ENCODE assay signal across 1 cellular context in the genomic region with DNA sequence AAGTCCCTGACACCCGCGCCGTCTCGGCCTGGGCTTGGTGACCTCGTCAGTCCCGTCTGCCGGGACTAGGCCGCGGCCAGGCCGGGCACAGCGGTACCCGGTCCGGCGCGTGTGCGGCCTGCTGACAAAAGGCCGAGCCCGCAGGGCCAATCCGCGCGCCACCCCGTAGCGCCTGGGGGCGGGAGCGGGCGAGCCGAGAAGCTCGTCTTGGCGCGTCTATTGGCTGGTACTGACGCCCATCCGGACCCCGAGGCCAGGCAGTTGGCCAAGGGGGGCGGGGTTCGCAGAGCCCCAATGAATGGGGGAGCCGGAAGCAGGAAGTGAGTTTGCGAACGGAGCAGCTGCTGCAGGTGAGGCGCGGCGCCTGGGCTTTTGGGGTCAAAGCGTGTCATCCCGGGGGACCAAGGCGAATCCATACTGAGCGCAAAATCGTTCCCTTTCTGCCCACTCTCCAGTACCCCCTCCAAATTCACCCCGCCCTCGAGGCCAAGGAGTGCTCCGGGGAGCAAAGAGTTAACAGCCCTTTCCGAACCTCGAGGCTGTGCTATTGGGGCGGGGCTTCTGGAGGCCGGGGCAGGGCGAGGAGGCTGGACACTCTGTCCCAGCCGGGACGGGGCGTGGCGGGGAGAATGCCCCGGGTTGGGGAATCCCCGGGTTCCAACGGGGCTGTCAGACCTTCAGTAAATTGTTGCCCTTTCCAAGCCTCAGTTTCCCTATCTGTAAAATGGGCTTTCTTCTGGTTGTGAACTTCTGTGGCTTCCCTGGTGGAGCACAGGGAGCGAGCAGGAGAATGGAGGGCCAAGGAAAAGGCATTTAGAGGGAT.
TF ChIP-seq lines count a peak whose summit lies in the region.

A gene with protein sequence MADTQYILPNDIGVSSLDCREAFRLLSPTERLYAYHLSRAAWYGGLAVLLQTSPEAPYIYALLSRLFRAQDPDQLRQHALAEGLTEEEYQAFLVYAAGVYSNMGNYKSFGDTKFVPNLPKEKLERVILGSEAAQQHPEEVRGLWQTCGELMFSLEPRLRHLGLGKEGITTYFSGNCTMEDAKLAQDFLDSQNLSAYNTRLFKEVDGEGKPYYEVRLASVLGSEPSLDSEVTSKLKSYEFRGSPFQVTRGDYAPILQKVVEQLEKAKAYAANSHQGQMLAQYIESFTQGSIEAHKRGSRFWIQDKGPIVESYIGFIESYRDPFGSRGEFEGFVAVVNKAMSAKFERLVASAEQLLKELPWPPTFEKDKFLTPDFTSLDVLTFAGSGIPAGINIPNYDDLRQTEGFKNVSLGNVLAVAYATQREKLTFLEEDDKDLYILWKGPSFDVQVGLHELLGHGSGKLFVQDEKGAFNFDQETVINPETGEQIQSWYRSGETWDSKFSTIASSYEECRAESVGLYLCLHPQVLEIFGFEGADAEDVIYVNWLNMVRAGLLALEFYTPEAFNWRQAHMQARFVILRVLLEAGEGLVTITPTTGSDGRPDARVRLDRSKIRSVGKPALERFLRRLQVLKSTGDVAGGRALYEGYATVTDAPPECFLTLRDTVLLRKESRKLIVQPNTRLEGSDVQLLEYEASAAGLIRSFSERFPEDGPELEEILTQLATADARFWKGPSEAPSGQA (plus strand): TSS at position 319 of the 823 bp plus-strand sequence. CDS start 1,767 bp downstream, outside the sequence.

TF ChIP-seq in HepG2, 621 proteins besides CTCF, POLR2A, EP300 and RAD21 (continues in another document):
- TF ChIP-seq MXI1 (IDR thresholded peaks at IDR 0.05; ENCODE audit: borderline replicate concordance, low read depth, low read length), result peak; percentile 92; the same call in 2 of the 3 replicates
- TF ChIP-seq ZNF121 (CRISPR knock-in tag; IDR thresholded peaks at IDR 0.05), result peak; percentile 47; the same call in 1 of the 2 replicates
- TF ChIP-seq RELA (CRISPR knock-in tag; IDR thresholded peaks at IDR 0.05), result 0 out of 2 replicates have a peak, but pooled peaks have one; percentile 52
- TF ChIP-seq ZNF777 (CRISPR knock-in tag; IDR thresholded peaks at IDR 0.05), result no peak
- TF ChIP-seq, protein P1, sequence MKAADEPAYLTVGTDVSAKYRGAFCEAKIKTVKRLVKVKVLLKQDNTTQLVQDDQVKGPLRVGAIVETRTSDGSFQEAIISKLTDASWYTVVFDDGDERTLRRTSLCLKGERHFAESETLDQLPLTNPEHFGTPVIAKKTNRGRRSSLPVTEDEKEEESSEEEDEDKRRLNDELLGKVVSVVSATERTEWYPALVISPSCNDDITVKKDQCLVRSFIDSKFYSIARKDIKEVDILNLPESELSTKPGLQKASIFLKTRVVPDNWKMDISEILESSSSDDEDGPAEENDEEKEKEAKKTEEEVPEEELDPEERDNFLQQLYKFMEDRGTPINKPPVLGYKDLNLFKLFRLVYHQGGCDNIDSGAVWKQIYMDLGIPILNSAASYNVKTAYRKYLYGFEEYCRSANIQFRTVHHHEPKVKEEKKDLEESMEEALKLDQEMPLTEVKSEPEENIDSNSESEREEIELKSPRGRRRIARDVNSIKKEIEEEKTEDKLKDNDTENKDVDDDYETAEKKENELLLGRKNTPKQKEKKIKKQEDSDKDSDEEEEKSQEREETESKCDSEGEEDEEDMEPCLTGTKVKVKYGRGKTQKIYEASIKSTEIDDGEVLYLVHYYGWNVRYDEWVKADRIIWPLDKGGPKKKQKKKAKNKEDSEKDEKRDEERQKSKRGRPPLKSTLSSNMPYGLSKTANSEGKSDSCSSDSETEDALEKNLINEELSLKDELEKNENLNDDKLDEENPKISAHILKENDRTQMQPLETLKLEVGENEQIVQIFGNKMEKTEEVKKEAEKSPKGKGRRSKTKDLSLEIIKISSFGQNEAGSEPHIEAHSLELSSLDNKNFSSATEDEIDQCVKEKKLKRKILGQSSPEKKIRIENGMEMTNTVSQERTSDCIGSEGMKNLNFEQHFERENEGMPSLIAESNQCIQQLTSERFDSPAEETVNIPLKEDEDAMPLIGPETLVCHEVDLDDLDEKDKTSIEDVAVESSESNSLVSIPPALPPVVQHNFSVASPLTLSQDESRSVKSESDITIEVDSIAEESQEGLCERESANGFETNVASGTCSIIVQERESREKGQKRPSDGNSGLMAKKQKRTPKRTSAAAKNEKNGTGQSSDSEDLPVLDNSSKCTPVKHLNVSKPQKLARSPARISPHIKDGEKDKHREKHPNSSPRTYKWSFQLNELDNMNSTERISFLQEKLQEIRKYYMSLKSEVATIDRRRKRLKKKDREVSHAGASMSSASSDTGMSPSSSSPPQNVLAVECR (CRISPR knock-in tag; IDR thresholded peaks at IDR 0.05; ENCODE audit: borderline replicate concordance), result peak; percentile 97
- TF ChIP-seq MEIS1 (CRISPR knock-in tag; IDR thresholded peaks at IDR 0.05; ENCODE audit: borderline replicate concordance), result peak; percentile 74; the same call in 1 of the 2 replicates
- TF ChIP-seq, protein P2, sequence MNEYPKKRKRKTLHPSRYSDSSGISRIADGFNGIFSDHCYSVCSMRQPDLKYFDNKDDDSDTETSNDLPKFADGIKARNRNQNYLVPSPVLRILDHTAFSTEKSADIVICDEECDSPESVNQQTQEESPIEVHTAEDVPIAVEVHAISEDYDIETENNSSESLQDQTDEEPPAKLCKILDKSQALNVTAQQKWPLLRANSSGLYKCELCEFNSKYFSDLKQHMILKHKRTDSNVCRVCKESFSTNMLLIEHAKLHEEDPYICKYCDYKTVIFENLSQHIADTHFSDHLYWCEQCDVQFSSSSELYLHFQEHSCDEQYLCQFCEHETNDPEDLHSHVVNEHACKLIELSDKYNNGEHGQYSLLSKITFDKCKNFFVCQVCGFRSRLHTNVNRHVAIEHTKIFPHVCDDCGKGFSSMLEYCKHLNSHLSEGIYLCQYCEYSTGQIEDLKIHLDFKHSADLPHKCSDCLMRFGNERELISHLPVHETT (CRISPR knock-in tag; conservative IDR thresholded peaks at IDR 0.05), result peak; percentile 79; the same call in 1 of the 2 replicates
- TF ChIP-seq ZNF558 (CRISPR knock-in tag; IDR thresholded peaks at IDR 0.05; ENCODE audit: borderline replicate concordance), result peak; percentile 95; the same call in 1 of the 2 replicates
- peak; percentile 53; the same call in 1 of the 2 replicates for TF ChIP-seq ZMYM4 (CRISPR knock-in tag; IDR thresholded peaks at IDR 0.05)
- TF ChIP-seq, protein P3, sequence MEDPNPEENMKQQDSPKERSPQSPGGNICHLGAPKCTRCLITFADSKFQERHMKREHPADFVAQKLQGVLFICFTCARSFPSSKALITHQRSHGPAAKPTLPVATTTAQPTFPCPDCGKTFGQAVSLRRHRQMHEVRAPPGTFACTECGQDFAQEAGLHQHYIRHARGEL (CRISPR knock-in tag; IDR thresholded peaks at IDR 0.05), result no peak
- TF ChIP-seq, protein P4, sequence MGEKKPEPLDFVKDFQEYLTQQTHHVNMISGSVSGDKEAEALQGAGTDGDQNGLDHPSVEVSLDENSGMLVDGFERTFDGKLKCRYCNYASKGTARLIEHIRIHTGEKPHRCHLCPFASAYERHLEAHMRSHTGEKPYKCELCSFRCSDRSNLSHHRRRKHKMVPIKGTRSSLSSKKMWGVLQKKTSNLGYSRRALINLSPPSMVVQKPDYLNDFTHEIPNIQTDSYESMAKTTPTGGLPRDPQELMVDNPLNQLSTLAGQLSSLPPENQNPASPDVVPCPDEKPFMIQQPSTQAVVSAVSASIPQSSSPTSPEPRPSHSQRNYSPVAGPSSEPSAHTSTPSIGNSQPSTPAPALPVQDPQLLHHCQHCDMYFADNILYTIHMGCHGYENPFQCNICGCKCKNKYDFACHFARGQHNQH (CRISPR knock-in tag; IDR thresholded peaks at IDR 0.05), result peak; percentile 65; the same call in 1 of the 2 replicates
- no peak; the same call in 1 of the 2 replicates for TF ChIP-seq ZNF350 (CRISPR knock-in tag; IDR thresholded peaks at IDR 0.05; ENCODE audit: borderline replicate concordance, low read depth)
- TF ChIP-seq CCDC6 (CRISPR knock-in tag; IDR thresholded peaks at IDR 0.05), result peak; percentile 98
- TF ChIP-seq ZBTB8A (CRISPR knock-in tag; IDR thresholded peaks at IDR 0.05; ENCODE audit: borderline replicate concordance, low read depth), result no peak
- TF ChIP-seq NFE2L2 (IDR thresholded peaks at IDR 0.05; ENCODE audit: low read length), result no peak
- TF ChIP-seq ZBTB7A (CRISPR knock-in tag; IDR thresholded peaks at IDR 0.05), result no peak
- TF ChIP-seq PPARG (CRISPR knock-in tag; conservative IDR thresholded peaks at IDR 0.05), result no peak; the same call in 1 of the 2 replicates
- TF ChIP-seq CC2D1A (CRISPR knock-in tag; IDR thresholded peaks at IDR 0.05), result 0 out of 2 replicates have a peak, but pooled peaks have one; percentile 24
- TF ChIP-seq, protein P5, sequence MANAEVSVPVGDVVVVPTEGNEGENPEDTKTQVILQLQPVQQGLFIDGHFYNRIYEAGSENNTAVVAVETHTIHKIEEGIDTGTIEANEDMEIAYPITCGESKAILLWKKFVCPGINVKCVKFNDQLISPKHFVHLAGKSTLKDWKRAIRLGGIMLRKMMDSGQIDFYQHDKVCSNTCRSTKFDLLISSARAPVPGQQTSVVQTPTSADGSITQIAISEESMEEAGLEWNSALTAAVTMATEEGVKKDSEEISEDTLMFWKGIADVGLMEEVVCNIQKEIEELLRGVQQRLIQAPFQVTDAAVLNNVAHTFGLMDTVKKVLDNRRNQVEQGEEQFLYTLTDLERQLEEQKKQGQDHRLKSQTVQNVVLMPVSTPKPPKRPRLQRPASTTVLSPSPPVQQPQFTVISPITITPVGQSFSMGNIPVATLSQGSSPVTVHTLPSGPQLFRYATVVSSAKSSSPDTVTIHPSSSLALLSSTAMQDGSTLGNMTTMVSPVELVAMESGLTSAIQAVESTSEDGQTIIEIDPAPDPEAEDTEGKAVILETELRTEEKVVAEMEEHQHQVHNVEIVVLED (CRISPR knock-in tag; IDR thresholded peaks at IDR 0.05; ENCODE audit: borderline replicate concordance), result peak; percentile 46
- no peak for TF ChIP-seq RFX1 (IDR thresholded peaks at IDR 0.05)
- TF ChIP-seq, protein P6, sequence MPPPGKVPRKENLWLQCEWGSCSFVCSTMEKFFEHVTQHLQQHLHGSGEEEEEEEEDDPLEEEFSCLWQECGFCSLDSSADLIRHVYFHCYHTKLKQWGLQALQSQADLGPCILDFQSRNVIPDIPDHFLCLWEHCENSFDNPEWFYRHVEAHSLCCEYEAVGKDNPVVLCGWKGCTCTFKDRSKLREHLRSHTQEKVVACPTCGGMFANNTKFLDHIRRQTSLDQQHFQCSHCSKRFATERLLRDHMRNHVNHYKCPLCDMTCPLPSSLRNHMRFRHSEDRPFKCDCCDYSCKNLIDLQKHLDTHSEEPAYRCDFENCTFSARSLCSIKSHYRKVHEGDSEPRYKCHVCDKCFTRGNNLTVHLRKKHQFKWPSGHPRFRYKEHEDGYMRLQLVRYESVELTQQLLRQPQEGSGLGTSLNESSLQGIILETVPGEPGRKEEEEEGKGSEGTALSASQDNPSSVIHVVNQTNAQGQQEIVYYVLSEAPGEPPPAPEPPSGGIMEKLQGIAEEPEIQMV (CRISPR knock-in tag; IDR thresholded peaks at IDR 0.05; ENCODE audit: low read depth), result no peak
- peak; percentile 93 for TF ChIP-seq ASH2L (IDR thresholded peaks at IDR 0.05; ENCODE audit: insufficient read length, low read depth, low read length)
- TF ChIP-seq FOXC1 (CRISPR knock-in tag; IDR thresholded peaks at IDR 0.05; ENCODE audit: borderline replicate concordance), result peak; percentile 56; the same call in 1 of the 2 replicates
- TF ChIP-seq SRF (IDR thresholded peaks at IDR 0.05; ENCODE audit: low read depth, low read length), result no peak
- peak; percentile 95 for TF ChIP-seq RNF2 (conservative IDR thresholded peaks at IDR 0.05; ENCODE audit: low read depth)
- no peak for TF ChIP-seq RBAK (CRISPR knock-in tag; IDR thresholded peaks at IDR 0.05)
- no peak for TF ChIP-seq MTF1 (CRISPR knock-in tag; IDR thresholded peaks at IDR 0.05)
- no peak for TF ChIP-seq ZNF766 (CRISPR knock-in tag; IDR thresholded peaks at IDR 0.05; ENCODE audit: borderline replicate concordance)
- no peak for TF ChIP-seq ZNF17 (CRISPR knock-in tag; IDR thresholded peaks at IDR 0.05)
- no peak for TF ChIP-seq MATR3 (CRISPR knock-in tag; IDR thresholded peaks at IDR 0.05)
- no peak for TF ChIP-seq DPF2 (CRISPR knock-in tag; IDR thresholded peaks at IDR 0.05; ENCODE audit: borderline replicate concordance, low read depth)
- no peak; the same call in 1 of the 2 replicates for TF ChIP-seq ZFAT (CRISPR knock-in tag; conservative IDR thresholded peaks at IDR 0.05)
- no peak for TF ChIP-seq REL (CRISPR knock-in tag; conservative IDR thresholded peaks at IDR 0.05)
- no peak for TF ChIP-seq NFATC3 (CRISPR knock-in tag; IDR thresholded peaks at IDR 0.05)
- peak; percentile 74 for TF ChIP-seq ZNF878 (CRISPR knock-in tag; IDR thresholded peaks at IDR 0.05)
- peak; percentile 94 for TF ChIP-seq RBFOX2 (IDR thresholded peaks at IDR 0.05; ENCODE audit: low read depth, low read length)
- TF ChIP-seq, protein P7, sequence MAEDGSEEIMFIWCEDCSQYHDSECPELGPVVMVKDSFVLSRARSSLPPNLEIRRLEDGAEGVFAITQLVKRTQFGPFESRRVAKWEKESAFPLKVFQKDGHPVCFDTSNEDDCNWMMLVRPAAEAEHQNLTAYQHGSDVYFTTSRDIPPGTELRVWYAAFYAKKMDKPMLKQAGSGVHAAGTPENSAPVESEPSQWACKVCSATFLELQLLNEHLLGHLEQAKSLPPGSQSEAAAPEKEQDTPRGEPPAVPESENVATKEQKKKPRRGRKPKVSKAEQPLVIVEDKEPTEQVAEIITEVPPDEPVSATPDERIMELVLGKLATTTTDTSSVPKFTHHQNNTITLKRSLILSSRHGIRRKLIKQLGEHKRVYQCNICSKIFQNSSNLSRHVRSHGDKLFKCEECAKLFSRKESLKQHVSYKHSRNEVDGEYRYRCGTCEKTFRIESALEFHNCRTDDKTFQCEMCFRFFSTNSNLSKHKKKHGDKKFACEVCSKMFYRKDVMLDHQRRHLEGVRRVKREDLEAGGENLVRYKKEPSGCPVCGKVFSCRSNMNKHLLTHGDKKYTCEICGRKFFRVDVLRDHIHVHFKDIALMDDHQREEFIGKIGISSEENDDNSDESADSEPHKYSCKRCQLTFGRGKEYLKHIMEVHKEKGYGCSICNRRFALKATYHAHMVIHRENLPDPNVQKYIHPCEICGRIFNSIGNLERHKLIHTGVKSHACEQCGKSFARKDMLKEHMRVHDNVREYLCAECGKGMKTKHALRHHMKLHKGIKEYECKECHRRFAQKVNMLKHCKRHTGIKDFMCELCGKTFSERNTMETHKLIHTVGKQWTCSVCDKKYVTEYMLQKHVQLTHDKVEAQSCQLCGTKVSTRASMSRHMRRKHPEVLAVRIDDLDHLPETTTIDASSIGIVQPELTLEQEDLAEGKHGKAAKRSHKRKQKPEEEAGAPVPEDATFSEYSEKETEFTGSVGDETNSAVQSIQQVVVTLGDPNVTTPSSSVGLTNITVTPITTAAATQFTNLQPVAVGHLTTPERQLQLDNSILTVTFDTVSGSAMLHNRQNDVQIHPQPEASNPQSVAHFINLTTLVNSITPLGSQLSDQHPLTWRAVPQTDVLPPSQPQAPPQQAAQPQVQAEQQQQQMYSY (CRISPR knock-in tag; IDR thresholded peaks at IDR 0.05), result no peak
- peak; percentile 7; the same call in 1 of the 2 replicates for TF ChIP-seq ZC3H4 (CRISPR knock-in tag; IDR thresholded peaks at IDR 0.05; ENCODE audit: borderline replicate concordance)
- TF ChIP-seq MZF1 (CRISPR knock-in tag; IDR thresholded peaks at IDR 0.05; ENCODE audit: borderline replicate concordance), result no peak
- no peak for TF ChIP-seq ZNF567 (CRISPR knock-in tag; IDR thresholded peaks at IDR 0.05; ENCODE audit: borderline replicate concordance)
- TF ChIP-seq SOX6 (IDR thresholded peaks at IDR 0.05), result no peak
- TF ChIP-seq SOX6 (CRISPR knock-in tag; IDR thresholded peaks at IDR 0.05), result peak; percentile 52; the same call in 1 of the 2 replicates
